Comparison of ENCODE assay signal across 11 cellular contexts in the genomic region with DNA sequence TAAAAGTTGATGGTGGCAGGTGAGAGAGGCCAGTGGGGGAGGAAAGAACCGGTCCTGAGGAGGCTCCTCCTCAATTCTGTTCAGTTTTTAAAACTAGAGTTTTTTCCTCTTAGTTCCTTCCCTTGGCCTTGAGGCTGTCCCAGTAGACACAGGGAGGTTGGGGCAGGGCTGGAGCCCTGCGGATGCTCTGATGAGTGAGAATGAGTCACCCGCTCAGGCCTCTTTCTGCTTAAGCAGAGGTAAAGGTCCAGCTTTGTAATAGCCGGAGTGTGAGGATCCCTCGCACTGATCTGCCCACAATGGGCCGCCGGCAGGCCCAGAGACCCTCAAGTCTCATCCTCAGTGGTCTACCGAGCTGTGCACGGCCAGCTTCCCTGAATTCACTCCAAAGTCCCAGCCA.
DNase-seq lines count a peak whose midpoint lies in the region; ATAC-seq, FAIRE-seq and TF ChIP-seq lines count a peak whose summit lies in the region.
"Had no signal": no experiment of that assay in that cellular context is flagged by ENCODE, and none has a peak within 500 bp of the region (broad histone marks: within the 10 kb centered on the region; RNA-seq: fewer than 3 reads in every experiment).

No MANE protein-coding gene starts in this region.

- no peak for ATAC-seq in GM18867 (IDR thresholded peaks at IDR 0.05; ENCODE audit: unreplicated experiment)

- no peak overlapping the region for H2AFZ ChIP-seq in ACC112 (ENCODE audit: low read length, unreplicated experiment)

- in situ Hi-C loops in astrocyte of the spinal cord (cut with HindIII; ENCODE audit: low sequenced_read_pairs) = no loop called here

- peak overlapping the region; percentile 98 for H3K27ac ChIP-seq in ACC112 (ENCODE audit: low read depth, low read length)
- H3K27ac ChIP-seq: upper lobe of left lung had no signal

- H3K4me1 ChIP-seq in ACC112 (ENCODE audit: control insufficient read depth, insufficient read depth, low read length, unreplicated experiment) = peaks cover 39% of the 10 kb centered on the region

- H3K27me3 ChIP-seq in ACC112 (ENCODE audit: insufficient read depth, low read length) = no peaks in the 10 kb centered on the region
- H3K27me3 ChIP-seq: upper lobe of left lung had no signal

- TF ChIP-seq CTCF in astrocyte of the spinal cord (IDR thresholded peaks at IDR 0.05; ENCODE audit: low read depth, low read length) = no peak

- FAIRE-seq in HTR-8/SVneo (lab: Jason Lieb, UNC) = no peak

- H3K4me3 ChIP-seq in ACC112 (ENCODE audit: low read depth, low read length) (no peak overlapping the region), astrocyte of the spinal cord (ENCODE audit: low read depth, low read length) (no peak overlapping the region)
- H3K4me3 ChIP-seq: upper lobe of left lung had no signal

- H3K36me3 ChIP-seq in ACC112 (ENCODE audit: insufficient read depth, low read length) = no peaks in the 10 kb centered on the region
- H3K36me3 ChIP-seq: upper lobe of left lung had no signal

- H3K79me2 ChIP-seq in ACC112 (ENCODE audit: control insufficient read depth, insufficient read depth, low read length, unreplicated experiment) = no peaks in the 10 kb centered on the region

- DNase-seq in HTR-8/SVneo (ENCODE audit: insufficient read length, low spot score) = peak; percentile 68
- DNase-seq in astrocyte of the spinal cord (ENCODE audit: low read depth, low spot score) = peak; percentile 87
- peak; percentile 83 for DNase-seq in islet precursor cell
- DNase-seq in NCI-H146 treated with DMSO at 0.1 percent for 48 hours (lab: John Stamatoyannopoulos, UW; ENCODE audit: unreplicated experiment) = no peak
- no peak for DNase-seq in anterior cingulate cortex (lab: John Stamatoyannopoulos, UW)
- no peak for DNase-seq in RPMI8226
- DNase-seq: activated T-cell treated with anti-CD3 and anti-CD28 coated beads, Interleukin-2, amount 50 U/mL, for 1 hour; Kasumi-1 had no signal

Comparison
In these comparisons a context has a peak if more than half of its experiments do, and no peak if none do; other contexts are left out.
1. DNase-seq: peak in HTR-8/SVneo (single experiment), astrocyte of the spinal cord (single experiment) and islet precursor cell (single experiment); none in NCI-H146 treated with DMSO at 0.1 percent for 48 hours (single experiment), anterior cingulate cortex (0 of 58) and RPMI8226 (single experiment).